ENCODE assay signal across 16 cellular contexts in the genomic region with DNA sequence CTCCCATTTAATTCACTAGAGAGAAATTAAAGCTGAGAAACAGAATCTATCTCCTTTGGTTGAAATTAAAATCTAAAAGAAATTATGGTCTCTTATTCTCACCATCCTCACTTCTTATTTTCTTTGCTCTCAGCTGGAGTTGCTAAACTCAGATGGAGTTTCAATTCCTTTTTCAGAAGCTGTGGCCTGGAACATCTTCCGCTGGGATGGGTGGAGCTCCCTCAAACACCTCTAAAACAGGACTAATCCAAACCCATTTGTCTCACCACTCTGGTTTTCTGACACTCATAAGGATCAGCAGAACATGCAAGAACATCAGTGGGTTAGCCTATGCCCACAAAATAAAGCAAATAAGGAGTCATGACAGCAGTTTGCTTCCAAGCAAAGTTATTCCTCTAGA. TPM values are rescaled to one million over a fixed set of nuclear protein-coding genes. Genes with fewer than 3 reads are reported as not detected.
DNase-seq lines count a peak whose midpoint lies in the region; ATAC-seq and TF ChIP-seq lines count a peak whose summit lies in the region.
"Had no signal": no experiment of that assay in that cellular context is flagged by ENCODE, and none has a peak within 500 bp of the region (broad histone marks: within the 10 kb centered on the region; RNA-seq: fewer than 3 reads in every experiment).

No MANE protein-coding gene starts in this region.

- peak overlapping the region; percentile 73 for H3K27ac Mint-ChIP-seq in activated B cell treated with CpG ODN at 0.5 μM for 24 hours

- 86% methylated on average over 1 of the region's 1 CpG; no CpG with 5 or more reads in 1 of the 2 donors for WGBS in gastroesophageal sphincter (ENCODE audit: low coverage in 1 of 2), 2 donors

- peak overlapping the region; percentile 64 for H3K4me3 Mint-ChIP-seq in activated B cell treated with CpG ODN at 0.5 μM for 24 hours

- POLR2A ChIA-PET in activated B cell treated with CpG ODN at 0.5 μM for 24 hours (lab: Charles Lee), result interaction anchor here (0.6 kb wide), 1 partner anchor 9 kb away, joined by 5 read pairs; no protein-coding TSS in a partner anchor

- peak; percentile 70 for ATAC-seq in GM21515 (IDR thresholded peaks at IDR 0.05; ENCODE audit: unreplicated experiment)
- ATAC-seq in HG03342 (IDR thresholded peaks at IDR 0.05; ENCODE audit: unreplicated experiment), result peak; percentile 65
- peak; percentile 31 for ATAC-seq in activated B cell treated with CpG ODN at 0.5 μM for 24 hours (ENCODE audit: low read depth)
- no peak for ATAC-seq in gastroesophageal sphincter
- ATAC-seq: left colon, PC-3 had no signal

- DNase-seq in GM12865 (ENCODE audit: low read depth), result peak; percentile 39
- DNase-seq in activated B cell treated with CpG ODN at 0.5 μM for 24 hours, result no peak
- DNase-seq in globus pallidus (ENCODE audit: low spot score), result no peak
- no peak for DNase-seq in NCI-H748 treated with DMSO at 0.1 percent for 48 hours (lab: John Stamatoyannopoulos, UW)
- DNase-seq in D341Med (ENCODE audit: low spot score), result no peak
- DNase-seq: activated naive CD4-positive, alpha-beta T cell; DMS79; dorsolateral prefrontal cortex; hippocampal formation; left colon; PC-3 had no signal

- H3K36me3 ChIP-seq in gastroesophageal sphincter, result no peaks in the 10 kb centered on the region
- H3K36me3 ChIP-seq: thoracic aorta had no signal

- H3K27me3 ChIP-seq in gastroesophageal sphincter, result peaks cover 7% of the 10 kb centered on the region
- H3K27me3 ChIP-seq: dorsolateral prefrontal cortex had no signal

- H3K4me3 ChIP-seq in GM12865 (ENCODE audit: low read depth, low read length) (no peak overlapping the region), gastroesophageal sphincter (no peak overlapping the region)
- H3K4me3 ChIP-seq: dorsolateral prefrontal cortex, thoracic aorta had no signal

- no peak for TF ChIP-seq POLR2A in gastroesophageal sphincter (IDR thresholded peaks at IDR 0.05)

- no peaks in the 10 kb centered on the region for H3K27me3 Mint-ChIP-seq in activated B cell treated with CpG ODN at 0.5 μM for 24 hours

- peaks cover 7% of the 10 kb centered on the region for H3K36me3 Mint-ChIP-seq in activated B cell treated with CpG ODN at 0.5 μM for 24 hours (ENCODE audit: low read depth)

- no peak for TF ChIP-seq EP300 in gastroesophageal sphincter (IDR thresholded peaks at IDR 0.05)

- intact Hi-C loops in activated B cell treated with CpG ODN at 0.5 μM for 24 hours (cut with micrococcal nuclease), result loop anchor here (5.0 kb wide), 1 partner anchor 41 kb away; a partner anchor contains a TSS

- CTCF ChIA-PET in activated B cell treated with CpG ODN at 0.5 μM for 24 hours (lab: Charles Lee), result no interaction called here

- peaks cover 6% of the 10 kb centered on the region for H3K9me3 Mint-ChIP-seq in activated B cell treated with CpG ODN at 0.5 μM for 24 hours

- H3K4me1 ChIP-seq in gastroesophageal sphincter, result no peaks in the 10 kb centered on the region

- TF ChIP-seq CTCF in GM12865 (IDR thresholded peaks at IDR 0.05; ENCODE audit: insufficient read depth, low read depth, low read length, missing control alignments) (no peak), activated B cell treated with CpG ODN at 0.5 μM for 24 hours (IDR thresholded peaks at IDR 0.05) (no peak), gastroesophageal sphincter (IDR thresholded peaks at IDR 0.05) (no peak)

- H3K9me3 ChIP-seq in gastroesophageal sphincter, result no peaks in the 10 kb centered on the region
- H3K9me3 ChIP-seq: thoracic aorta had no signal

- H3K27ac ChIP-seq in gastroesophageal sphincter, result no peak overlapping the region
- H3K27ac ChIP-seq: dorsolateral prefrontal cortex, thoracic aorta, VCaP had no signal

- H3K4me1 Mint-ChIP-seq in activated B cell treated with CpG ODN at 0.5 μM for 24 hours, result peaks cover 52% of the 10 kb centered on the region

RNA-seq across cellular contexts. Expression of a gene that starts 39.6 kb away (rescaled TPM):
- total RNA-seq in activated B cell treated with CpG ODN at 0.5 μM for 24 hours, result 16.9 and 18.1 TPM in 2 replicates
- total RNA-seq in gastroesophageal sphincter, result 10 to 100 TPM in 1 of 4 donors, 1 to 10 TPM in 3; 7.4 to 11.1 (median 9.3) TPM
